13 cellular contexts compared by ENCODE assay signal in the genomic region with DNA sequence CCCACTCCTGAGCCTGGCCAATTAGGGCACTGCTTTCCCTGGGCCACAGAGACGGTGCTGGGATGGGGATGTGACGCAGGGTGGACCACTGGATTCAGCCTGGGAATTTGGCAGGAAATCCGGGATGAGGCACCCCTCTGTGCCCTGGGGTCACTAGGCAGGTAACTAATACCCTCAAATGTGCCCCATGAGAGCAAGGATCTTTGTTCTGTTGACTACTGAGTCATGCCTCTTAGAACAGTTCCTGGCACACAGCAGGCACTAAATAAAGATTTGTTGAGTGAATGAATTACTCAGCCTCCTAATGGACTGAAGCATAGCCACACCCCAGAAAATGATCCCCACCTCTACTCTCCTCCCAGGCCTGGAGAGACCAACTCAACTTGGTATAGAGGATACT. TPM values are rescaled to one million over a fixed set of nuclear protein-coding genes. Genes with fewer than 3 reads are reported as not detected.
A peak's percentile ranks its signal among the peaks of the same experiment; 100 is the strongest.
DNase-seq lines count a peak whose midpoint lies in the region; ATAC-seq, FAIRE-seq and TF ChIP-seq lines count a peak whose summit lies in the region.
"Had no signal": no experiment of that assay in that cellular context is flagged by ENCODE, and none has a peak within 500 bp of the region (broad histone marks: within the 10 kb centered on the region; RNA-seq: fewer than 3 reads in every experiment).

No MANE protein-coding gene starts in this region.

- H3K9me3 ChIP-seq in pancreas, result no peaks in the 10 kb centered on the region

- FAIRE-seq in pancreas (lab: Jason Lieb, UNC), result no peak
- FAIRE-seq: GM18507 had no signal

- H3K4me3 ChIP-seq in fibroblast of mammary gland (ENCODE audit: control insufficient read depth, low read depth, low read length), result no peak overlapping the region
- H3K4me3 ChIP-seq in pancreas, result no peak overlapping the region

- H3K36me3 ChIP-seq in pancreas, result no peaks in the 10 kb centered on the region

- H3K27ac ChIP-seq in pancreas, result peak overlapping the region in 1 of 4 donors; percentile 37

- DNase-seq in Daoy (ENCODE audit: low read depth) (peak; percentile 89), RPMI7951 (ENCODE audit: low read depth) (peak; percentile 73), fibroblast of mammary gland (ENCODE audit: low read depth) (peak; percentile 98), pancreas (no peak), DMS153 treated with DMSO at 0.1 percent for 48 hours (lab: John Stamatoyannopoulos, UW; ENCODE audit: unreplicated experiment) (no peak)
- no peak for DNase-seq in stimulated activated CD8-positive, alpha-beta memory T cell treated with anti-CD3 and anti-CD28 coated beads, Interleukin-4, amount 100 ng/mL, for 48 hours
- no peak for DNase-seq in stimulated activated CD4-positive, alpha-beta T cell treated with anti-CD3 and anti-CD28 coated beads, Interleukin-15, amount 100 ng/mL, for 24 hours
- DNase-seq: activated effector memory CD4-positive, alpha-beta T cell treated with anti-CD3 and anti-CD28 coated beads, Interleukin-2, amount 50 U/mL, for 16 hours; erythroblast; NCI-H1105 treated with DMSO at 0.1 percent for 48 hours had no signal

- intact Hi-C loops in pancreas (cut with DNase I), result no loop called here

- H3K27me3 ChIP-seq in pancreas, result no peaks in the 10 kb centered on the region

- TF ChIP-seq CTCF in fibroblast of mammary gland (conservative IDR thresholded peaks at IDR 0.05; ENCODE audit: control insufficient read depth, insufficient read depth, low read depth, low read length) (no peak), pancreas (IDR thresholded peaks at IDR 0.05) (no peak)

- H3K4me1 ChIP-seq in pancreas, result no peaks in the 10 kb centered on the region

- WGBS in pancreas, 2 donors, result 79 to 83% methylated on average over 3 of the region's 3 CpGs

- peak; percentile 21 to 76 (median 54) for ATAC-seq in pancreas
- no peak for ATAC-seq in GM21390 (IDR thresholded peaks at IDR 0.05; ENCODE audit: unreplicated experiment)
- ATAC-seq: WTC11 had no signal

RNA-seq across cellular contexts. Expression of gene OPA3, which starts 15.9 kb away (rescaled TPM):
- 7.4 and 8.9 TPM in 2 replicates for total RNA-seq in Daoy (2014; rRNA removed; shearing (Covaris generic))
- 5.2 and 8.4 TPM in 2 replicates for total RNA-seq in RPMI7951 (2014; rRNA removed; shearing (Covaris generic))
- 1 to 10 TPM; 3.4 to 8.0 (median 6.0) TPM for total RNA-seq in pancreas
- polyA plus RNA-seq in pancreas, result 1 to 10 TPM; 3.7 to 3.8 TPM

RNA-seq across cellular contexts. Expression of gene GPR4, which starts 33.3 kb away (rescaled TPM):
- total RNA-seq in Daoy (2014; rRNA removed; shearing (Covaris generic)), result not detected in 2 replicates
- total RNA-seq in RPMI7951 (2014; rRNA removed; shearing (Covaris generic)), result 0.10 TPM in 1 of 2 replicates, not detected in the other
- 1 to 10 TPM in 3 of 6 donors, under 1 TPM in 3; 0.56 to 2.2 (median 0.99) TPM for total RNA-seq in pancreas
- polyA plus RNA-seq in pancreas, result 1 to 10 TPM; 2.4 to 3.0 TPM

Comparison
In these comparisons a context has a peak if more than half of its experiments do, and no peak if none do; other contexts are left out.
1. DNase-seq: peak in Daoy (single experiment), RPMI7951 (single experiment) and fibroblast of mammary gland (single experiment); none in pancreas (0 of 6), stimulated activated CD8-positive, alpha-beta memory T cell treated with anti-CD3 and anti-CD28 coated beads, Interleukin-4, amount 100 ng/mL, for 48 hours (single experiment), stimulated activated CD4-positive, alpha-beta T cell treated with anti-CD3 and anti-CD28 coated beads, Interleukin-15, amount 100 ng/mL, for 24 hours (single experiment) and DMS153 treated with DMSO at 0.1 percent for 48 hours (single experiment).